In genomic region chr17:38877130-38877851, GRCh38 we compare ENCODE assay signal across 9 cellular contexts. TPM values are rescaled to one million over a fixed set of nuclear protein-coding genes. Genes with fewer than 3 reads are reported as not detected.
A peak's percentile ranks its signal among the peaks of the same experiment; 100 is the strongest.
DNase-seq lines count a peak whose midpoint lies in the region; ATAC-seq, FAIRE-seq and TF ChIP-seq lines count a peak whose summit lies in the region.
"Had no signal": no experiment of that assay in that cellular context is flagged by ENCODE, and none has a peak within 500 bp of the region (broad histone marks: within the 10 kb centered on the region; RNA-seq: fewer than 3 reads in every experiment).

No MANE protein-coding gene starts in this region.

- no peaks in the 10 kb centered on the region for H3K27me3 Mint-ChIP-seq in CD4-positive, alpha-beta T cell
- H3K27me3 Mint-ChIP-seq in activated naive CD4-positive, alpha-beta T cell treated with anti-CD3 and anti-CD28 coated beads, Interleukin-2, amount 50 U/mL, for 24 hours, result no peaks in the 10 kb centered on the region
- no peaks in the 10 kb centered on the region for H3K27me3 Mint-ChIP-seq in naive thymus-derived CD4-positive, alpha-beta T cell

- CTCF ChIA-PET in CD4-positive, alpha-beta T cell (lab: Charles Lee), result interaction anchor here (0.7 to 1.0 kb wide), 2 partner anchors 23 to 47 kb away, joined by 3 to 4 read pairs; no protein-coding TSS in a partner anchor
- CTCF ChIA-PET in naive thymus-derived CD4-positive, alpha-beta T cell (lab: Charles Lee), result interaction anchor here (1.1 kb wide), 1 partner anchor 21 kb away, joined by 3 read pairs; no protein-coding TSS in a partner anchor

- no peak for TF ChIP-seq CTCF in CD4-positive, alpha-beta T cell (IDR thresholded peaks at IDR 0.05)
- no peak for TF ChIP-seq CTCF in psoas muscle (IDR thresholded peaks at IDR 0.05)

- H3K4me3 Mint-ChIP-seq in CD4-positive, alpha-beta T cell, result peak overlapping the region; percentile 65
- H3K4me3 Mint-ChIP-seq in activated naive CD4-positive, alpha-beta T cell treated with anti-CD3 and anti-CD28 coated beads, Interleukin-2, amount 50 U/mL, for 24 hours, result peak overlapping the region; percentile 51
- peak overlapping the region; percentile 25 to 100 (median 68) for H3K4me3 Mint-ChIP-seq in naive thymus-derived CD4-positive, alpha-beta T cell

- peak overlapping the region; percentile 65 for H3K27ac ChIP-seq in CD4-positive, alpha-beta T cell (ENCODE audit: low read depth, low read length)
- H3K27ac ChIP-seq in naive thymus-derived CD4-positive, alpha-beta T cell (ENCODE audit: low read depth, low read length), result peak overlapping the region; percentile 79
- H3K27ac ChIP-seq in psoas muscle, result no peak overlapping the region

- peaks cover 61% of the 10 kb centered on the region for H3K36me3 Mint-ChIP-seq in CD4-positive, alpha-beta T cell (ENCODE audit: low read depth)
- H3K36me3 Mint-ChIP-seq in activated naive CD4-positive, alpha-beta T cell treated with anti-CD3 and anti-CD28 coated beads, Interleukin-2, amount 50 U/mL, for 24 hours, result peaks cover 9% of the 10 kb centered on the region
- peaks cover 3 to 26% (median 9%) of the 10 kb centered on the region in 5 donors for H3K36me3 Mint-ChIP-seq in naive thymus-derived CD4-positive, alpha-beta T cell

- in situ Hi-C loops in KBM-7 (cut with MboI; ENCODE audit: low pct_unique_long_range_greater_than_20kb, low sequenced_read_pairs), result no loop called here

- H3K27ac Mint-ChIP-seq in CD4-positive, alpha-beta T cell, result peak overlapping the region; percentile 89
- peak overlapping the region; percentile 89 for H3K27ac Mint-ChIP-seq in activated naive CD4-positive, alpha-beta T cell treated with anti-CD3 and anti-CD28 coated beads, Interleukin-2, amount 50 U/mL, for 24 hours
- H3K27ac Mint-ChIP-seq in naive thymus-derived CD4-positive, alpha-beta T cell, result peak overlapping the region; percentile 74 to 95 (median 90)

- H3K9me3 ChIP-seq in CD4-positive, alpha-beta T cell (ENCODE audit: control insufficient read depth, low read length), result no peaks in the 10 kb centered on the region
- H3K9me3 ChIP-seq in naive thymus-derived CD4-positive, alpha-beta T cell (ENCODE audit: control insufficient read depth in 2 of 3, low read length in 3 of 3), result no peaks in the 10 kb centered on the region
- no peaks in the 10 kb centered on the region for H3K9me3 ChIP-seq in psoas muscle

- peaks cover 75 to 88% of the 10 kb centered on the region in 2 donors for H3K4me1 ChIP-seq in naive thymus-derived CD4-positive, alpha-beta T cell (ENCODE audit: control insufficient read depth in 2 of 2, insufficient read depth in 2 of 2, low read length in 2 of 2)
- peaks cover 52% of the 10 kb centered on the region for H3K4me1 ChIP-seq in psoas muscle

- peak; percentile 90 for ATAC-seq in CD4-positive, alpha-beta T cell (ENCODE audit: poor library complexity)
- ATAC-seq in naive thymus-derived CD4-positive, alpha-beta T cell, result peak; percentile 85
- no peak for ATAC-seq in psoas muscle

- H3K4me1 Mint-ChIP-seq in CD4-positive, alpha-beta T cell (ENCODE audit: low read depth), result peaks cover 92% of the 10 kb centered on the region
- H3K4me1 Mint-ChIP-seq in activated naive CD4-positive, alpha-beta T cell treated with anti-CD3 and anti-CD28 coated beads, Interleukin-2, amount 50 U/mL, for 24 hours, result peaks cover 95% of the 10 kb centered on the region
- H3K4me1 Mint-ChIP-seq in naive thymus-derived CD4-positive, alpha-beta T cell, result peaks cover 66 to 98% (median 88%) of the 10 kb centered on the region in 7 donors

- intact Hi-C loops in CD4-positive, alpha-beta T cell (cut with DNase I, micrococcal nuclease), result loop anchor here in 1 of 2 experiments (10.0 kb wide), 1 partner anchor 218 kb away; no protein-coding TSS in a partner anchor
- intact Hi-C loops in naive thymus-derived CD4-positive, alpha-beta T cell (cut with micrococcal nuclease), result loop anchor here in 1 of 2 donors (10.0 kb wide), 1 partner anchor 218 kb away; no protein-coding TSS in a partner anchor
- intact Hi-C loops in psoas muscle (cut with DNase I), result no loop called here

- no peaks in the 10 kb centered on the region for H3K27me3 ChIP-seq in CD4-positive, alpha-beta T cell (ENCODE audit: control insufficient read depth, insufficient read depth, low read length)
- H3K27me3 ChIP-seq in naive thymus-derived CD4-positive, alpha-beta T cell (ENCODE audit: control insufficient read depth in 2 of 2, insufficient read depth in 2 of 2, low read length in 2 of 2), result no peaks in the 10 kb centered on the region
- H3K27me3 ChIP-seq in psoas muscle (ENCODE audit: insufficient read depth in 3 of 3, low read length in 2 of 3), result no peaks in the 10 kb centered on the region

- FAIRE-seq in H54 (lab: Jason Lieb, UNC), result no peak
- FAIRE-seq: endometrium had no signal

- peak overlapping the region; percentile 34 for H3K4me3 ChIP-seq in naive thymus-derived CD4-positive, alpha-beta T cell (ENCODE audit: low read length)
- no peak overlapping the region for H3K4me3 ChIP-seq in psoas muscle

- peak in 4 of 10 experiments; percentile 22 to 65 (median 48) for DNase-seq in CD4-positive, alpha-beta T cell
- DNase-seq in KBM-7, result peak; percentile 39
- peak in 7 of 9 donors; percentile 39 to 73 (median 58) for DNase-seq in naive thymus-derived CD4-positive, alpha-beta T cell
- DNase-seq in H4 (ENCODE audit: low spot score), result no peak
- DNase-seq in H54 (ENCODE audit: insufficient read length, low spot score), result no peak
- DNase-seq in AG20443 (ENCODE audit: low spot score), result no peak
- DNase-seq in psoas muscle, result no peak

- peaks cover 0 to 12% (median 0%) of the 10 kb centered on the region in 3 experiments for H3K36me3 ChIP-seq in naive thymus-derived CD4-positive, alpha-beta T cell (ENCODE audit: control insufficient read depth in 2 of 3, insufficient read depth in 3 of 3, low read length in 3 of 3)
- H3K36me3 ChIP-seq in psoas muscle (ENCODE audit: insufficient read depth in 1 of 2, low read depth in 1 of 2), result peaks cover 0 to 26% of the 10 kb centered on the region in 2 donors

- 55 to 68% (median 67%) methylated on average over 7 of the region's 7 CpGs for WGBS in psoas muscle, 3 donors

- POLR2A ChIA-PET in CD4-positive, alpha-beta T cell (lab: Charles Lee), result interaction anchor here (0.6 to 1.8 kb wide), 6 partner anchors 8 to 141 kb away, joined by 3 to 12 read pairs (median 3); no protein-coding TSS in a partner anchor
- POLR2A ChIA-PET in naive thymus-derived CD4-positive, alpha-beta T cell (lab: Charles Lee), result interaction anchor here (0.6 to 1.9 kb wide), 7 partner anchors 8 to 305 kb away, joined by 3 to 9 read pairs (median 3); no protein-coding TSS in a partner anchor

- H3K9me3 Mint-ChIP-seq in CD4-positive, alpha-beta T cell, result no peaks in the 10 kb centered on the region
- no peaks in the 10 kb centered on the region for H3K9me3 Mint-ChIP-seq in activated naive CD4-positive, alpha-beta T cell treated with anti-CD3 and anti-CD28 coated beads, Interleukin-2, amount 50 U/mL, for 24 hours
- H3K9me3 Mint-ChIP-seq in naive thymus-derived CD4-positive, alpha-beta T cell, result no peaks in the 10 kb centered on the region

- TF ChIP-seq POLR2A in H54 (IDR thresholded peaks at IDR 0.05; ENCODE audit: low read depth, low read length), result no peak

RNA-seq across cellular contexts. Expression of gene LASP1, which starts 7.4 kb away (rescaled TPM):
- total RNA-seq in CD4-positive, alpha-beta T cell, result 10 to 100 TPM; 50.1 to 50.5 TPM
- 100 to 1,000 TPM in 4 of 5 experiments, 10 to 100 TPM in 1; 75.3 to 199 (median 113) TPM for total RNA-seq in naive thymus-derived CD4-positive, alpha-beta T cell
- polyA plus RNA-seq in naive thymus-derived CD4-positive, alpha-beta T cell, result 10 to 100 TPM; 43.4 to 54.5 TPM
- 99.0 and 133 TPM in 2 replicates for total RNA-seq in H4 (2014; rRNA removed; shearing (Covaris generic))
- 10 to 100 TPM; 14.6 to 20.1 (median 17.2) TPM for total RNA-seq in psoas muscle
- 10 to 100 TPM in 2 of 3 donors, 1 to 10 TPM in 1; 8.6 to 14.0 (median 10.9) TPM for polyA plus RNA-seq in psoas muscle

RNA-seq across cellular contexts. Expression of gene RPL23, which starts 23.8 kb away (rescaled TPM):
- 1,000 to 10,000 TPM; 2,293 to 2,296 TPM for total RNA-seq in CD4-positive, alpha-beta T cell
- total RNA-seq in naive thymus-derived CD4-positive, alpha-beta T cell, result 1,000 to 10,000 TPM; 1,312 to 2,438 (median 1,877) TPM
- polyA plus RNA-seq in naive thymus-derived CD4-positive, alpha-beta T cell, result 1,000 to 10,000 TPM; 1,326 to 1,996 TPM
- 1,542 and 1,557 TPM in 2 replicates for total RNA-seq in H4 (2014; rRNA removed; shearing (Covaris generic))
- 1,000 to 10,000 TPM in 1 of 4 donors, 100 to 1,000 TPM in 3; 816 to 1,006 (median 921) TPM for total RNA-seq in psoas muscle
- 1,000 to 10,000 TPM; 1,675 to 2,332 (median 1,765) TPM for polyA plus RNA-seq in psoas muscle

RNA-seq across cellular contexts. Expression of gene CWC25, which starts 52.2 kb away (rescaled TPM):
- total RNA-seq in CD4-positive, alpha-beta T cell, result 10 to 100 TPM; 63.0 to 63.3 TPM
- 10 to 100 TPM; 33.0 to 69.5 (median 53.4) TPM for total RNA-seq in naive thymus-derived CD4-positive, alpha-beta T cell
- polyA plus RNA-seq in naive thymus-derived CD4-positive, alpha-beta T cell, result 1 to 10 TPM; 5.0 to 8.5 TPM
- 5.2 and 8.1 TPM in 2 replicates for total RNA-seq in H4 (2014; rRNA removed; shearing (Covaris generic))
- total RNA-seq in psoas muscle, result 10 to 100 TPM in 3 of 4 donors, 1 to 10 TPM in 1; 9.7 to 21.3 (median 15.3) TPM
- 10 to 100 TPM; 13.5 to 22.0 (median 15.0) TPM for polyA plus RNA-seq in psoas muscle

Comparison
In these comparisons a context has a peak if more than half of its experiments do, and no peak if none do; other contexts are left out.
1. ATAC-seq: peak in CD4-positive, alpha-beta T cell (single experiment) and naive thymus-derived CD4-positive, alpha-beta T cell (single experiment); none in psoas muscle (0 of 4).
2. DNase-seq: peak in KBM-7 (single experiment) and naive thymus-derived CD4-positive, alpha-beta T cell (7 of 9); none in H4 (single experiment), H54 (single experiment), AG20443 (single experiment) and psoas muscle (0 of 2).
3. Peak in every context shown above with its lines, with median percentiles within 50 percentile points of each other: H3K27ac Mint-ChIP-seq and H3K4me3 Mint-ChIP-seq.